In the genomic region with DNA sequence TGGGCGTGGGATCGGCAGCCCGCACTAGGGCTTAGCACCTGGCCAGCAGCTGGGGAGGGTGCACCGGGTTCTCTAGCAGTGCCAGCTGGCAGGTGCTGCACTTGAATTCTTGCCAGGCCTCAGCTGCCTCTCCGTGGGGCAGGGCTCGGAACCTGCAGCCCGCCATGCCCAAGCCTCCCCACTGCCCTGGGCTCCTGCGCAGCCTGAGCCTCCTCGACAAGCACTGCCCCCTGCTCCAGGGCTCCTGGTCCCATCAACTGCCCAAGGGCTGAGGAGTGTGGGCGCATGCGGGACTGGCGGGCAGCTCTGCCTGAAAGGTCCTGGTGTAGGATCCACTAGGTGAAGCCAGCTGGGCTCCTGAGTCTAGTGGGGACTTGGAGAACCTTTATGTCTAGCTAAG, we compare ENCODE assay signal across 19 cellular contexts. TPM values are rescaled to one million over a fixed set of nuclear protein-coding genes. Genes with fewer than 3 reads are reported as not detected.
A peak's percentile ranks its signal among the peaks of the same experiment; 100 is the strongest.
DNase-seq lines count a peak whose midpoint lies in the region; ATAC-seq and TF ChIP-seq lines count a peak whose summit lies in the region.
"Had no signal": no experiment of that assay in that cellular context is flagged by ENCODE, and none has a peak within 500 bp of the region (broad histone marks: within the 10 kb centered on the region; RNA-seq: fewer than 3 reads in every experiment).

No MANE protein-coding gene starts in this region.

- TF ChIP-seq EP300 in gastroesophageal sphincter (IDR thresholded peaks at IDR 0.05): no peak

- no peaks in the 10 kb centered on the region for H4K20me1 ChIP-seq in Karpas-422 (ENCODE audit: insufficient read depth, low read depth, low read length)
- H4K20me1 ChIP-seq: BLaER1 had no signal

- H3K27me3 ChIP-seq in Karpas-422 (ENCODE audit: low read length): no peaks in the 10 kb centered on the region
- no peaks in the 10 kb centered on the region for H3K27me3 ChIP-seq in gastroesophageal sphincter
- H3K27me3 ChIP-seq: BE2C, BLaER1 had no signal

- no peak for TF ChIP-seq CTCF in gastroesophageal sphincter (IDR thresholded peaks at IDR 0.05)

- DNase-seq in NCI-H2171 treated with DMSO at 0.1 percent for 48 hours (lab: John Stamatoyannopoulos, UW): peak; percentile 68
- DNase-seq in NCI-H2171 (lab: John Stamatoyannopoulos, UW): no peak
- peak; percentile 19 for DNase-seq in Karpas-422
- DNase-seq in NCI-H69 (lab: John Stamatoyannopoulos, UW): peak; percentile 7
- DNase-seq: 8988T; ACHN; BE2C; C1 segment of cervical spinal cord; Caco-2; Calu3; CD4-positive, alpha-beta memory T cell; CD4-positive, CD25-positive, alpha-beta regulatory T cell; CD8-positive, alpha-beta memory T cell; DMS79 treated with DMSO at 0.1 percent for 48 hours; GF-D8 had no signal

- H3K4me1 ChIP-seq in Karpas-422 (ENCODE audit: low read length) (peaks cover 6% of the 10 kb centered on the region), gastroesophageal sphincter (no peaks in the 10 kb centered on the region)
- H3K4me1 ChIP-seq: BE2C, BLaER1, Caco-2 had no signal

- H3K9me3 ChIP-seq in Karpas-422 (ENCODE audit: low read length) (no peaks in the 10 kb centered on the region), gastroesophageal sphincter (no peaks in the 10 kb centered on the region)
- H3K9me3 ChIP-seq: BE2C, BLaER1, Caco-2 had no signal

- no peak overlapping the region for H2AFZ ChIP-seq in Karpas-422 (ENCODE audit: low read length)

- no peak overlapping the region for H3K9ac ChIP-seq in Karpas-422 (ENCODE audit: low read length)
- H3K9ac ChIP-seq: BLaER1 had no signal

- no peaks in the 10 kb centered on the region for H3K36me3 ChIP-seq in Karpas-422 (ENCODE audit: insufficient read depth, low read length)
- no peaks in the 10 kb centered on the region for H3K36me3 ChIP-seq in gastroesophageal sphincter
- H3K36me3 ChIP-seq: BE2C, BLaER1 had no signal

- ATAC-seq in GM21528 (IDR thresholded peaks at IDR 0.05; ENCODE audit: low FRiP score, unreplicated experiment) (no peak), gastroesophageal sphincter (no peak)

- H3K4me2 ChIP-seq in Karpas-422 (ENCODE audit: low read depth, low read length, poor library complexity, severe bottlenecking): no peak overlapping the region
- H3K4me2 ChIP-seq: BLaER1 had no signal

- H3K9me2 ChIP-seq in Karpas-422 (replicated peaks; ENCODE audit: insufficient read depth, low read length): no peaks in the 10 kb centered on the region

- WGBS in gastroesophageal sphincter (ENCODE audit: low coverage in 1 of 2), 2 donors: 72% methylated on average over 3 of the region's 12 CpGs; no CpG with 5 or more reads in 1 of the 2 donors

- no peak for TF ChIP-seq POLR2A in gastroesophageal sphincter (IDR thresholded peaks at IDR 0.05)

- H3K79me2 ChIP-seq in Karpas-422 (ENCODE audit: low read length): no peaks in the 10 kb centered on the region

- H3K4me3 ChIP-seq in Karpas-422 (ENCODE audit: low read length) (no peak overlapping the region), gastroesophageal sphincter (no peak overlapping the region)
- H3K4me3 ChIP-seq: BLaER1 had no signal

- H3K27ac ChIP-seq in Karpas-422 (ENCODE audit: low read length) (no peak overlapping the region), gastroesophageal sphincter (no peak overlapping the region)
- H3K27ac ChIP-seq: BLaER1 had no signal

RNA-seq across cellular contexts. Expression of gene SDR39U1, which starts 30.6 kb away (rescaled TPM):
- 53.3 and 77.2 TPM in 2 replicates for total RNA-seq in Karpas-422 (2014; rRNA removed; shearing (Covaris generic); ENCODE audit: low replicate concordance)
- 10 to 100 TPM; 21.5 to 39.7 (median 31.3) TPM for total RNA-seq in gastroesophageal sphincter

RNA-seq across cellular contexts. Expression of gene CMA1, which starts 34.9 kb away (rescaled TPM):
- total RNA-seq in Karpas-422 (2014; rRNA removed; shearing (Covaris generic); ENCODE audit: low replicate concordance): not detected in 2 replicates
- total RNA-seq in gastroesophageal sphincter: 1 to 10 TPM in 1 of 4 donors, under 1 TPM in 1, not detected in 2; 0.93 to 9.8 TPM
- total RNA-seq: A673; Caco-2; Calu3; CD4-positive, alpha-beta memory T cell; CD4-positive, CD25-positive, alpha-beta regulatory T cell; CD8-positive, alpha-beta memory T cell had no signal

RNA-seq across cellular contexts. Expression of gene KHNYN, which starts 43.5 kb away (rescaled TPM):
- 50.8 and 109 TPM in 2 replicates for total RNA-seq in Karpas-422 (2014; rRNA removed; shearing (Covaris generic); ENCODE audit: low replicate concordance)
- 10 to 100 TPM; 50.7 to 68.0 (median 61.3) TPM for total RNA-seq in gastroesophageal sphincter

RNA-seq across cellular contexts. Expression of gene CBLN3, which starts 43.7 kb away (rescaled TPM):
- 1.1 and 3.6 TPM in 2 replicates for total RNA-seq in Karpas-422 (2014; rRNA removed; shearing (Covaris generic); ENCODE audit: low replicate concordance)
- total RNA-seq in gastroesophageal sphincter: 1 to 10 TPM in 3 of 4 donors, under 1 TPM in 1; 0.49 to 2.8 (median 2.1) TPM
